In genomic region chr11:118918128-118918685, GRCh38 we compare ENCODE assay signal across 8 cellular contexts. TPM values are rescaled to one million over a fixed set of nuclear protein-coding genes. Genes with fewer than 3 reads are reported as not detected.
DNase-seq lines count a peak whose midpoint lies in the region; ATAC-seq and TF ChIP-seq lines count a peak whose summit lies in the region.

No MANE protein-coding gene starts in this region.

- TF ChIP-seq CTCF in Calu3 (IDR thresholded peaks at IDR 0.05; ENCODE audit: unreplicated experiment), result no peak
- TF ChIP-seq CTCF in cardiac muscle cell (IDR thresholded peaks at IDR 0.05; ENCODE audit: low read depth, low read length), result no peak
- TF ChIP-seq CTCF in GM13976 (IDR thresholded peaks at IDR 0.05; ENCODE audit: borderline replicate concordance, control extremely low read depth, extremely low read depth, insufficient read depth, missing control alignments), result no peak

- ATAC-seq in GM18858 (IDR thresholded peaks at IDR 0.05; ENCODE audit: unreplicated experiment), result no peak
- no peak for ATAC-seq in GM19397 (IDR thresholded peaks at IDR 0.05; ENCODE audit: unreplicated experiment)

- H3K27me3 Mint-ChIP-seq in Calu3 (ENCODE audit: unreplicated experiment), result no peaks in the 10 kb centered on the region
- no peaks in the 10 kb centered on the region for H3K27me3 Mint-ChIP-seq in activated naive CD8-positive, alpha-beta T cell

- peaks cover 66% of the 10 kb centered on the region for H3K4me1 Mint-ChIP-seq in Calu3 (ENCODE audit: low read depth, unreplicated experiment)
- peaks cover 78% of the 10 kb centered on the region for H3K4me1 Mint-ChIP-seq in activated naive CD8-positive, alpha-beta T cell (ENCODE audit: low read depth)

- peak; percentile 62 for DNase-seq in Calu3
- peak; percentile 30 for DNase-seq in NCI-H1092 (lab: John Stamatoyannopoulos, UW)
- DNase-seq in cardiac muscle cell (ENCODE audit: low read depth in 1 of 2, low spot score in 1 of 2), result peak in 1 of 2 donors; percentile 97
- DNase-seq in pulmonary artery endothelial cell (ENCODE audit: low read depth, low spot score), result peak; percentile 77
- DNase-seq in GM13976 (ENCODE audit: low spot score), result no peak

- peaks cover 95% of the 10 kb centered on the region for H3K4me1 ChIP-seq in cardiac muscle cell (ENCODE audit: low read depth)

- no peaks in the 10 kb centered on the region for H3K9me3 Mint-ChIP-seq in Calu3 (ENCODE audit: low read depth, unreplicated experiment)
- H3K9me3 Mint-ChIP-seq in activated naive CD8-positive, alpha-beta T cell (ENCODE audit: low read depth), result no peaks in the 10 kb centered on the region

- no peaks in the 10 kb centered on the region for H3K9me3 ChIP-seq in cardiac muscle cell (ENCODE audit: low read depth)

- peak overlapping the region; percentile 98 for H3K4me3 Mint-ChIP-seq in Calu3 (ENCODE audit: low read depth, unreplicated experiment)
- H3K4me3 Mint-ChIP-seq in activated naive CD8-positive, alpha-beta T cell, result peak overlapping the region; percentile 93

- no peak overlapping the region for H3K4me3 ChIP-seq in cardiac muscle cell

- intact Hi-C loops in Calu3 (cut with micrococcal nuclease; ENCODE audit: unreplicated experiment), result no loop called here

- peak overlapping the region; percentile 88 for H3K27ac Mint-ChIP-seq in Calu3 (ENCODE audit: unreplicated experiment)
- peak overlapping the region; percentile 99 for H3K27ac Mint-ChIP-seq in activated naive CD8-positive, alpha-beta T cell

- in situ Hi-C loops in GM13976 (cut with MboI; ENCODE audit: low sequenced_read_pairs, unreplicated experiment), result no loop called here

- H3K36me3 ChIP-seq in cardiac muscle cell, result no peaks in the 10 kb centered on the region

- no TSS peak for BruUV-seq in Calu3 (replicated peaks; lab: Mats Ljungman, UMichigan)

- CTCF ChIA-PET in Calu3 (lab: Charles Lee), result interaction anchor here (0.7 kb wide), 1 partner anchor 27 kb away, joined by 3 read pairs; no protein-coding TSS in a partner anchor

- peak overlapping the region; percentile 89 for H3K27ac ChIP-seq in cardiac muscle cell

- no peaks in the 10 kb centered on the region for H3K27me3 ChIP-seq in cardiac muscle cell

- peaks cover 82% of the 10 kb centered on the region for H3K36me3 Mint-ChIP-seq in Calu3 (ENCODE audit: insufficient read depth, unreplicated experiment)
- H3K36me3 Mint-ChIP-seq in activated naive CD8-positive, alpha-beta T cell, result no peaks in the 10 kb centered on the region

RNA-seq across cellular contexts. Expression of gene BCL9L, which starts 7.5 kb away (rescaled TPM):
- 57.9 and 68.4 TPM in 2 replicates for total RNA-seq in Calu3 (2022)
- 15.9 and 22.9 TPM in 2 replicates for total RNA-seq in cardiac muscle cell
- polyA plus RNA-seq in cardiac muscle cell, result 10.0 and 11.2 TPM in 2 replicates
- 8.3 and 9.1 TPM in 2 replicates for total RNA-seq in pulmonary artery endothelial cell

RNA-seq across cellular contexts. Expression of gene CXCR5, which starts 34.5 kb away (rescaled TPM):
- total RNA-seq in Calu3 (2022) (not detected in 2 replicates), cardiac muscle cell (not detected in 2 replicates), pulmonary artery endothelial cell (not detected in 2 replicates)
- not detected in 2 replicates for polyA plus RNA-seq in cardiac muscle cell

RNA-seq across cellular contexts. Expression of gene UPK2, which starts 37.9 kb away (rescaled TPM):
- 3.5 and 5.2 TPM in 2 replicates for total RNA-seq in Calu3 (2022)
- 0.89 TPM in 1 of 2 replicates, not detected in the other for total RNA-seq in cardiac muscle cell
- 1.4 and 3.3 TPM in 2 replicates for polyA plus RNA-seq in cardiac muscle cell
- total RNA-seq in pulmonary artery endothelial cell, result not detected in 2 replicates

RNA-seq across cellular contexts. Expression of gene FOXR1, which starts 53.4 kb away (rescaled TPM):
- total RNA-seq in Calu3 (2022) (not detected in 2 replicates), cardiac muscle cell (0.42 TPM in 1 of 2 replicates, not detected in the other), pulmonary artery endothelial cell (not detected in 2 replicates)
- not detected in 2 replicates for polyA plus RNA-seq in cardiac muscle cell
